11 cellular contexts compared by ENCODE assay signal in genomic region chr17:40535924-40536717, GRCh38. TPM values are rescaled to one million over a fixed set of nuclear protein-coding genes. Genes with fewer than 3 reads are reported as not detected.
DNase-seq lines count a peak whose midpoint lies in the region; TF ChIP-seq lines count a peak whose summit lies in the region.
"Had no signal": no experiment of that assay in that cellular context is flagged by ENCODE, and none has a peak within 500 bp of the region (broad histone marks: within the 10 kb centered on the region; RNA-seq: fewer than 3 reads in every experiment).

No MANE protein-coding gene starts in this region.

- peak overlapping the region in 1 of 2 experiments; percentile 95 for H3K14ac ChIP-seq in mesenchymal stem cell (ENCODE audit: low read length in 2 of 2)

- H3K79me1 ChIP-seq in mesenchymal stem cell (replicated peaks; ENCODE audit: low read length, poor library complexity, severe bottlenecking): no peaks in the 10 kb centered on the region

- H2BK120ac ChIP-seq in mesenchymal stem cell (ENCODE audit: low read depth, low read length): no peak overlapping the region

- peak overlapping the region; percentile 2 for H3K4me3 Mint-ChIP-seq in T-helper 2 cell treated with Interferon-gamma antibody and Interleukin-4, amounts not matched to agents 5 μg/mL and 100 μg/mL, for 36 hours
- peak overlapping the region; percentile 13 for H3K4me3 Mint-ChIP-seq in chondrocyte (ENCODE audit: unreplicated experiment)

- H3K18ac ChIP-seq in mesenchymal stem cell (ENCODE audit: low read depth in 1 of 2, low read length in 2 of 2): peak overlapping the region; percentile 81 to 85

- H2BK15ac ChIP-seq in mesenchymal stem cell (ENCODE audit: low read depth, poor library complexity, severe bottlenecking): peak overlapping the region; percentile 84

- no peaks in the 10 kb centered on the region for H3K36me3 ChIP-seq in mesenchymal stem cell (ENCODE audit: control insufficient read depth in 1 of 2, insufficient read depth in 2 of 2, low read depth in 1 of 2, low read length in 2 of 2)
- no peaks in the 10 kb centered on the region for H3K36me3 ChIP-seq in testis (ENCODE audit: low read depth, missing control alignments)

- H4K91ac ChIP-seq in mesenchymal stem cell (ENCODE audit: low read length): peak overlapping the region; percentile 10

- H2AFZ ChIP-seq in mesenchymal stem cell (ENCODE audit: low read depth, low read length): peak overlapping the region; percentile 7

- no peaks in the 10 kb centered on the region for H3K27me3 ChIP-seq in mesenchymal stem cell (ENCODE audit: control insufficient read depth in 1 of 2, insufficient read depth in 1 of 2, low read length in 2 of 2)
- H3K27me3 ChIP-seq in testis: no peaks in the 10 kb centered on the region

- H3K4me1 ChIP-seq in mesenchymal stem cell (ENCODE audit: control insufficient read depth, insufficient read depth, low read depth, low read length) (peaks cover 28% of the 10 kb centered on the region), testis (peaks cover 55% of the 10 kb centered on the region)

- H3K36me3 Mint-ChIP-seq in T-helper 2 cell treated with Interferon-gamma antibody and Interleukin-4, amounts not matched to agents 5 μg/mL and 100 μg/mL, for 36 hours (ENCODE audit: low read depth): peaks cover 3% of the 10 kb centered on the region
- H3K36me3 Mint-ChIP-seq in chondrocyte (ENCODE audit: low read depth): no peaks in the 10 kb centered on the region

- H3K27ac ChIP-seq in mesenchymal stem cell (ENCODE audit: low read length, poor library complexity, severe bottlenecking) (no peak overlapping the region), testis (peak overlapping the region; percentile 76 to 78)

- WGBS in mesenchymal stem cell: 70% methylated on average over 12 of the region's 12 CpGs
- WGBS in testis, 2 donors: 42 to 47% methylated on average over 12 of the region's 12 CpGs

- H2BK5ac ChIP-seq in mesenchymal stem cell (ENCODE audit: low read depth, low read length, poor library complexity, severe bottlenecking): no peak overlapping the region

- peak overlapping the region; percentile 90 for H4K8ac ChIP-seq in mesenchymal stem cell (ENCODE audit: low read length)

- DNase-seq in T-helper 2 cell treated with Interferon-gamma antibody and Interleukin-4, amounts not matched to agents 5 μg/mL and 100 μg/mL, for 36 hours (ENCODE audit: low spot score): no peak
- no peak for DNase-seq in T-helper 2 cell
- DNase-seq in chondrocyte (ENCODE audit: low spot score): peak; percentile 41
- DNase-seq in mesenchymal stem cell: peak; percentile 49
- DNase-seq in testis: peak; percentile 57
- no peak for DNase-seq in NCI-H128 (lab: John Stamatoyannopoulos, UW; ENCODE audit: unreplicated experiment)
- DNase-seq in germinal center (ENCODE audit: low spot score): no peak
- DNase-seq in activated CD8-positive, alpha-beta memory T cell treated with anti-CD3 and anti-CD28 coated beads for 24 hours: no peak
- DNase-seq: 8988T, glutamatergic neuron had no signal

- intact Hi-C loops in testis (cut with DNase I; ENCODE audit: low total_unique reads): no loop called here

- H3K9me3 ChIP-seq in mesenchymal stem cell (ENCODE audit: control insufficient read depth, low read length): no peaks in the 10 kb centered on the region
- H3K9me3 ChIP-seq in testis: no peaks in the 10 kb centered on the region

- H3K9ac ChIP-seq in mesenchymal stem cell (ENCODE audit: low read length): peak overlapping the region; percentile 63

- H3K9me3 Mint-ChIP-seq in T-helper 2 cell treated with Interferon-gamma antibody and Interleukin-4, amounts not matched to agents 5 μg/mL and 100 μg/mL, for 36 hours: no peaks in the 10 kb centered on the region
- H3K9me3 Mint-ChIP-seq in chondrocyte (ENCODE audit: low read depth): no peaks in the 10 kb centered on the region

- H2BK12ac ChIP-seq in mesenchymal stem cell (ENCODE audit: low read length in 2 of 2): peak overlapping the region; percentile 75 to 98

- no peak overlapping the region for H3K4me2 ChIP-seq in mesenchymal stem cell (ENCODE audit: low read length, poor library complexity, severe bottlenecking)

- no peak for TF ChIP-seq POLR2A in testis (IDR thresholded peaks at IDR 0.05)

- peak overlapping the region in 1 of 2 experiments; percentile 13 for H3K4me3 ChIP-seq in mesenchymal stem cell (ENCODE audit: insufficient read depth in 1 of 2, low read depth in 1 of 2, low read length in 2 of 2)
- no peak overlapping the region for H3K4me3 ChIP-seq in testis

- no peak overlapping the region for H3K23ac ChIP-seq in mesenchymal stem cell (ENCODE audit: low read length in 2 of 2)

- peaks cover 88% of the 10 kb centered on the region for H3K4me1 Mint-ChIP-seq in T-helper 2 cell treated with Interferon-gamma antibody and Interleukin-4, amounts not matched to agents 5 μg/mL and 100 μg/mL, for 36 hours (ENCODE audit: low read depth)
- peaks cover 78% of the 10 kb centered on the region for H3K4me1 Mint-ChIP-seq in chondrocyte (ENCODE audit: low read depth)

- no peak for TF ChIP-seq CTCF in chondrocyte (IDR thresholded peaks at IDR 0.05)
- TF ChIP-seq CTCF in testis (IDR thresholded peaks at IDR 0.05): no peak

- peak overlapping the region; percentile 71 to 75 for H3K4ac ChIP-seq in mesenchymal stem cell (ENCODE audit: low read depth in 1 of 2, low read length in 2 of 2)

- H3K27ac Mint-ChIP-seq in T-helper 2 cell treated with Interferon-gamma antibody and Interleukin-4, amounts not matched to agents 5 μg/mL and 100 μg/mL, for 36 hours: peak overlapping the region; percentile 33
- peak overlapping the region; percentile 93 for H3K27ac Mint-ChIP-seq in chondrocyte (ENCODE audit: unreplicated experiment)

- H3K27me3 Mint-ChIP-seq in T-helper 2 cell treated with Interferon-gamma antibody and Interleukin-4, amounts not matched to agents 5 μg/mL and 100 μg/mL, for 36 hours (ENCODE audit: low read depth): no peaks in the 10 kb centered on the region
- no peaks in the 10 kb centered on the region for H3K27me3 Mint-ChIP-seq in chondrocyte (ENCODE audit: low read depth)

- peak overlapping the region; percentile 27 for H2AK5ac ChIP-seq in mesenchymal stem cell (ENCODE audit: low read length, severe bottlenecking)

RNA-seq across cellular contexts. Expression of gene CCR7, which starts 29.2 kb away (rescaled TPM):
- not detected in 3 replicates for total RNA-seq in chondrocyte
- polyA plus RNA-seq in mesenchymal stem cell (2013, experiment 1 of 2): 0.08 TPM
- 0.14 TPM for polyA plus RNA-seq in mesenchymal stem cell (2013, experiment 2 of 2)
- total RNA-seq in testis: 1 to 10 TPM in 1 of 2 donors, under 1 TPM in 1; 0.87 to 1.3 TPM
- polyA plus RNA-seq in testis (ENCODE audit: insufficient read depth, low read depth, low replicate concordance): 1.5 TPM
- total RNA-seq: LHCN-M2 had no signal

RNA-seq across cellular contexts. Expression of gene TNS4, which starts 34.7 kb away (rescaled TPM):
- 0.39 TPM in 1 of 3 replicates, not detected in the others for total RNA-seq in chondrocyte
- not detected for polyA plus RNA-seq in mesenchymal stem cell (2013, experiment 1 of 2)
- 0.12 TPM for polyA plus RNA-seq in mesenchymal stem cell (2013, experiment 2 of 2)
- total RNA-seq in testis: under 1 TPM; 0.12 to 0.16 TPM
- polyA plus RNA-seq in testis (ENCODE audit: insufficient read depth, low read depth, low replicate concordance): 0.09 TPM
- total RNA-seq: LHCN-M2 had no signal

Comparison
In these comparisons a context has a peak if more than half of its experiments do, and no peak if none do; other contexts are left out.
1. DNase-seq: peak in chondrocyte (single experiment), mesenchymal stem cell (single experiment) and testis (single experiment); none in T-helper 2 cell treated with Interferon-gamma antibody and Interleukin-4, amounts not matched to agents 5 μg/mL and 100 μg/mL, for 36 hours (single experiment), T-helper 2 cell (0 of 5), NCI-H128 (single experiment), germinal center (single experiment) and activated CD8-positive, alpha-beta memory T cell treated with anti-CD3 and anti-CD28 coated beads for 24 hours (single experiment).